1 cellular context compared by ENCODE assay signal in the genomic region with DNA sequence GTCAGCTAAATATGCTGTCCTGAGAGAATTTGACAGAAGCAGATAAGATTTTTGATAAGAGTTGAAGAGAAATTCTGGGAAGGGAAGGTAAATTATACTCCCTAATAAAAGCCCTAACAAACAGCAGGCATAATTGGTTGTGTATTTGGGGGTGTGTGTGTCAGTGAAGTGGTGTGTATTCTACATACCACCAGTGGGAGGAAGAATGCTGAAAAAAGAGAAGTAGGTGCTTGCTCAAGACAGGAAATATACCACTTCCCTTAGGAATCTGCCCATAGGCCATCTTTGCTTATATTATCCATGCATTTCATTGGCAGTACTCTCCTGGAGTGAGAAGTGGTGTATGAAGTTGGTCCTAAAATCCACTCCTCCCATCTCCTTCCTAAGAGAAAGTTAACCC.
TF ChIP-seq lines count a peak whose summit lies in the region.

No MANE protein-coding gene starts in this region.

TF ChIP-seq in GM12878, 131 proteins besides CTCF, POLR2A, EP300 and RAD21 (continued from another document):
- TF ChIP-seq, protein P1, sequence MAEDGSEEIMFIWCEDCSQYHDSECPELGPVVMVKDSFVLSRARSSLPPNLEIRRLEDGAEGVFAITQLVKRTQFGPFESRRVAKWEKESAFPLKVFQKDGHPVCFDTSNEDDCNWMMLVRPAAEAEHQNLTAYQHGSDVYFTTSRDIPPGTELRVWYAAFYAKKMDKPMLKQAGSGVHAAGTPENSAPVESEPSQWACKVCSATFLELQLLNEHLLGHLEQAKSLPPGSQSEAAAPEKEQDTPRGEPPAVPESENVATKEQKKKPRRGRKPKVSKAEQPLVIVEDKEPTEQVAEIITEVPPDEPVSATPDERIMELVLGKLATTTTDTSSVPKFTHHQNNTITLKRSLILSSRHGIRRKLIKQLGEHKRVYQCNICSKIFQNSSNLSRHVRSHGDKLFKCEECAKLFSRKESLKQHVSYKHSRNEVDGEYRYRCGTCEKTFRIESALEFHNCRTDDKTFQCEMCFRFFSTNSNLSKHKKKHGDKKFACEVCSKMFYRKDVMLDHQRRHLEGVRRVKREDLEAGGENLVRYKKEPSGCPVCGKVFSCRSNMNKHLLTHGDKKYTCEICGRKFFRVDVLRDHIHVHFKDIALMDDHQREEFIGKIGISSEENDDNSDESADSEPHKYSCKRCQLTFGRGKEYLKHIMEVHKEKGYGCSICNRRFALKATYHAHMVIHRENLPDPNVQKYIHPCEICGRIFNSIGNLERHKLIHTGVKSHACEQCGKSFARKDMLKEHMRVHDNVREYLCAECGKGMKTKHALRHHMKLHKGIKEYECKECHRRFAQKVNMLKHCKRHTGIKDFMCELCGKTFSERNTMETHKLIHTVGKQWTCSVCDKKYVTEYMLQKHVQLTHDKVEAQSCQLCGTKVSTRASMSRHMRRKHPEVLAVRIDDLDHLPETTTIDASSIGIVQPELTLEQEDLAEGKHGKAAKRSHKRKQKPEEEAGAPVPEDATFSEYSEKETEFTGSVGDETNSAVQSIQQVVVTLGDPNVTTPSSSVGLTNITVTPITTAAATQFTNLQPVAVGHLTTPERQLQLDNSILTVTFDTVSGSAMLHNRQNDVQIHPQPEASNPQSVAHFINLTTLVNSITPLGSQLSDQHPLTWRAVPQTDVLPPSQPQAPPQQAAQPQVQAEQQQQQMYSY (CRISPR knock-in tag; IDR thresholded peaks at IDR 0.05), result no peak
- TF ChIP-seq IKZF2 (IDR thresholded peaks at IDR 0.05), result 0 out of 4 replicates have a peak, but pooled peaks of 1 of the 2 experiments have one; percentile 37
- no peak for TF ChIP-seq ZBED1 (IDR thresholded peaks at IDR 0.05; ENCODE audit: borderline replicate concordance)
- TF ChIP-seq CHD4 (IDR thresholded peaks at IDR 0.05), result no peak
- TF ChIP-seq CREB1 (IDR thresholded peaks at IDR 0.05; ENCODE audit: low read depth), result no peak
- 0 out of 2 replicates have a peak, but pooled peaks have one; percentile 35 for TF ChIP-seq IKZF1 (conservative IDR thresholded peaks at IDR 0.05)
- TF ChIP-seq TBL1XR1 (IDR thresholded peaks at IDR 0.05; ENCODE audit: low read depth, low read length), result no peak
- no peak for TF ChIP-seq MEF2B (IDR thresholded peaks at IDR 0.05; ENCODE audit: partially characterized antibody, poor library complexity, severe bottlenecking)
- no peak for TF ChIP-seq EED (IDR thresholded peaks at IDR 0.05; ENCODE audit: low read depth)
- TF ChIP-seq SPI1 (IDR thresholded peaks at IDR 0.05; ENCODE audit: borderline replicate concordance, insufficient read depth, low read depth, low read length), result peak; percentile 23; the same call in 1 of the 2 replicates
- no peak for TF ChIP-seq SREBF2 (IDR thresholded peaks at IDR 0.05; ENCODE audit: low read length)
